ENCODE assay signal across 8 cellular contexts in the genomic region with DNA sequence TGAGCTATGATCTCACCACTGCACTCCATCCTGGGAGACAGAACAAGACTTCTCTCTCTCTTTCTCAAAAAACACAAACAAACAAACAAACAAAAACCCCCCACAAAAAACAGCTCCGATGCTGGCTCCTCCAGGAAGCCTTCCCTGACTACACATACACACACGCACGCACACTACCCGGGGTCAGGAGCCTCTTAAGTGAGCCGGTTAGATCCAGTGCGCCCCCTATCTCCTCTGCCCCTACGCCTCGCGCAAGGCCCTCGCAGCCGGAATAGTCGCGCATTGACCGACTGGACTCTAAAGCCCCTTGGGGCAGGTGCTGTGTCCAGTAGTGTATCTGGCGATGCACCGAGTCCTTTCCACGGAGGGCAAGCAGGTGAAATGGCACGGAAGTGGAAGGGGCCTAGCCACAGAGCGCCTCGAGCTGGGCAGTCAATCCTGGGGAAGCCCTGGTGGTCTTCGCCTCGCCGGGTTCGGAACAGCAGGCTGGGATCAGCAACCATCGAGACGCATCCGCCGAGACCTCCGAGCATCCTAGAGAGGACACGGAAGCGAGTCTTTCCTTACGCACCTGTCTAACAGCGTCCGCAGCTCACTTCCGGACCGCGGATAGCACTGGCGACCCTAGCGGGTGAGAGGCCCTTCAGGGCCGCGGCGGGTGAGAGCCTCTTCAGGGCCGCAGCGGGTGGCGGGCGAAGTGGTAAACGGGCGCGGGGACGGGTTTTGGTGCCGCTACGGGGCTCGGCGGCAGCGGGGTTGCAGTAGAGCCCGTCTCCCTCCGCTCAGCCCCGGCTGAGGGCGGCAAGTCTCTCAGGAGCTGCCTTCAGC.
DNase-seq lines count a peak whose midpoint lies in the region; ATAC-seq and TF ChIP-seq lines count a peak whose summit lies in the region.

A gene (plus strand): TSS at position 588 of the 828 bp plus-strand sequence. CDS start 2,661 bp downstream, outside the sequence.

- peak; percentile 84 for DNase-seq in AML-193 (lab: John Stamatoyannopoulos, UW)
- DNase-seq in NCI-H446 treated with DMSO at 0.1 percent for 48 hours (lab: John Stamatoyannopoulos, UW) = peak; percentile 71
- peak; percentile 75 to 78 for DNase-seq in activated CD4-positive, alpha-beta T cell treated with anti-CD3 and anti-CD28 coated beads for 24 hours (ENCODE audit: low read depth in 2 of 2)
- DNase-seq in choroid plexus epithelial cell (ENCODE audit: low read depth) = peak; percentile 94
- DNase-seq in kidney tubule cell (ENCODE audit: low spot score) = peak; percentile 94
- DNase-seq in stimulated activated CD4-positive, alpha-beta T cell treated with anti-CD3 and anti-CD28 coated beads, Interleukin-1b, Interleukin-23, amount 100 ng/mL, for 24 hours (ENCODE audit: low read depth in 4 of 4, low spot score in 1 of 4) = peak; percentile 59 to 80 (median 71)

- H3K4me3 ChIP-seq in choroid plexus epithelial cell (ENCODE audit: low read depth, low read length) = peak within 1 kb of the TSS; percentile 97

- TF ChIP-seq CTCF in choroid plexus epithelial cell (conservative IDR thresholded peaks at IDR 0.05; ENCODE audit: low read depth, low read length) = peak; percentile 49

- ATAC-seq in GM19025 (IDR thresholded peaks at IDR 0.05; ENCODE audit: low read depth, unreplicated experiment) = peak; percentile 95
- ATAC-seq in HG03342 (IDR thresholded peaks at IDR 0.05; ENCODE audit: unreplicated experiment) = peak; percentile 92

Comparison
In these comparisons a context has a peak if more than half of its experiments do, and no peak if none do; other contexts are left out.
1. Peak in every context shown above with its lines: DNase-seq, ATAC-seq and H3K4me3 ChIP-seq.